In genomic region chr21:34348890-34349519, GRCh38 we compare ENCODE assay signal across 25 cellular contexts. TPM values are rescaled to one million over a fixed set of nuclear protein-coding genes. Genes with fewer than 3 reads are reported as not detected.
DNase-seq lines count a peak whose midpoint lies in the region; ATAC-seq, FAIRE-seq and TF ChIP-seq lines count a peak whose summit lies in the region.
"Had no signal": no experiment of that assay in that cellular context is flagged by ENCODE, and none has a peak within 500 bp of the region (broad histone marks: within the 10 kb centered on the region; RNA-seq: fewer than 3 reads in every experiment).

No MANE protein-coding gene starts in this region.

- H3K4ac ChIP-seq in IMR-90 (ENCODE audit: low read depth, low read length) (no peak overlapping the region), H1 (replicated peaks; ENCODE audit: insufficient read length, low read depth, low read length) (no peak overlapping the region), mesenchymal stem cell (ENCODE audit: low read depth in 1 of 2, low read length in 2 of 2) (no peak overlapping the region)

- H3K36me3 Mint-ChIP-seq in activated T-helper 2 cell treated with anti-CD3 and anti-CD28 coated beads, Interferon-gamma antibody, Interleukin-2, Interleukin-4, amounts not matched to agents 10 μg/mL and 5 μg/mL and 100 μg/mL, durations not matched to agents 14 hours and 24 hours and 36 hours (ENCODE audit: low read depth): no peaks in the 10 kb centered on the region
- H3K36me3 Mint-ChIP-seq: CD4-positive, CD25-positive, alpha-beta regulatory T cell; CD8-positive, alpha-beta memory T cell had no signal

- H2BK15ac ChIP-seq in IMR-90 (ENCODE audit: low read depth, low read length): no peak overlapping the region
- 0 out of 2 replicates have a peak overlapping the region, but pooled peaks have one; percentile 29 for H2BK15ac ChIP-seq in H1 (ENCODE audit: low read length)
- no peak overlapping the region for H2BK15ac ChIP-seq in mesenchymal stem cell (ENCODE audit: low read depth, poor library complexity, severe bottlenecking)

- CTCF ChIA-PET in HEK293 (lab: Yijun Ruan, JAX) (interaction anchor here (0.5 to 12.4 kb wide), 15 partner anchors 9 to 1669 kb away, joined by 3 to 219 read pairs (median 5); partner anchors contain the start of gene KCNE2), IMR-90 (lab: Yijun Ruan, JAX) (interaction anchor here (1.7 to 3.5 kb wide), 2 partner anchors 11 to 425 kb away, joined by 5 to 24 read pairs; no protein-coding TSS in a partner anchor), H1 (lab: Charles Lee; ENCODE audit: partially characterized antibody) (interaction anchor here (0.6 to 10.4 kb wide), 15 partner anchors 12 to 427 kb away, joined by 3 to 119 read pairs (median 4); no protein-coding TSS in a partner anchor)

- H2AK9ac ChIP-seq in IMR-90 (replicated peaks; ENCODE audit: low read depth, low read length, poor library complexity): no peak overlapping the region

- H2AFZ ChIP-seq in IMR-90 (replicated peaks; ENCODE audit: low read length, poor library complexity) (no peak overlapping the region), H1 (ENCODE audit: low read length) (no peak overlapping the region), mesenchymal stem cell (ENCODE audit: low read depth, low read length) (no peak overlapping the region)
- H2AFZ ChIP-seq: GM23248 had no signal

- H3K9me3 ChIP-seq in HEK293 (ENCODE audit: control insufficient read depth, insufficient read depth, low read depth, low read length) (no peaks in the 10 kb centered on the region), IMR-90 (ENCODE audit: control insufficient read depth, insufficient read depth, low read length) (no peaks in the 10 kb centered on the region), H1 (ENCODE audit: insufficient read depth in 2 of 2, low read depth in 1 of 2, low read length in 1 of 2) (no peaks in the 10 kb centered on the region), mesenchymal stem cell (ENCODE audit: control insufficient read depth, low read length) (no peaks in the 10 kb centered on the region)
- H3K9me3 ChIP-seq: BE2C had no signal

- H3K27me3 ChIP-seq in IMR-90 (ENCODE audit: control insufficient read depth, insufficient read depth, low read length) (peaks cover 12% of the 10 kb centered on the region), H1 (replicated peaks in 1 of 4; ENCODE audit: control insufficient read depth in 3 of 4, extremely low read depth in 1 of 4, insufficient read depth in 3 of 4, low read length in 3 of 4) (no peaks in the 10 kb centered on the region; a peak in 1 of 7 replicates), mesenchymal stem cell (ENCODE audit: control insufficient read depth in 1 of 2, insufficient read depth in 1 of 2, low read length in 2 of 2) (no peaks in the 10 kb centered on the region)
- H3K27me3 ChIP-seq: BE2C had no signal

- DNase-seq in IMR-90: no peak
- no peak for DNase-seq in H1 (ENCODE audit: low read depth in 1 of 2, low spot score in 2 of 2)
- DNase-seq in mesenchymal stem cell: no peak
- no peak for DNase-seq in activated T-helper 2 cell treated with anti-CD3 and anti-CD28 coated beads, Interferon-gamma antibody, Interleukin-2, Interleukin-4, amounts not matched to agents 10 μg/mL and 5 μg/mL and 100 μg/mL, durations not matched to agents 14 hours and 24 hours and 36 hours (ENCODE audit: low spot score)
- DNase-seq in activated CD4-positive, CD25-positive, alpha-beta regulatory T cell (lab: John Stamatoyannopoulos, UW): no peak
- DNase-seq: ACHN; BE2C; C1 segment of cervical spinal cord; CD4-positive, CD25-positive, alpha-beta regulatory T cell; CD8-positive, alpha-beta memory T cell; COR-L47; DMS 273 treated with DMSO at 0.1 percent for 48 hours; DMS53; DND-41; EL; GM23248; HCEC 1CT; HFFc6 had no signal

- H3K9me3 Mint-ChIP-seq in activated T-helper 2 cell treated with anti-CD3 and anti-CD28 coated beads, Interferon-gamma antibody, Interleukin-2, Interleukin-4, amounts not matched to agents 10 μg/mL and 5 μg/mL and 100 μg/mL, durations not matched to agents 14 hours and 24 hours and 36 hours: no peaks in the 10 kb centered on the region
- H3K9me3 Mint-ChIP-seq: HFFc6 had no signal

- H4K8ac ChIP-seq in IMR-90 (ENCODE audit: low read depth in 2 of 2, low read length in 2 of 2): no peak overlapping the region
- no peak overlapping the region for H4K8ac ChIP-seq in H1 (ENCODE audit: extremely low read depth, insufficient read depth, low read length)
- no peak overlapping the region for H4K8ac ChIP-seq in mesenchymal stem cell (ENCODE audit: low read length)

- TF ChIP-seq EP300 in H1 (IDR thresholded peaks at IDR 0.05; ENCODE audit: borderline replicate concordance in 1 of 2, low read depth in 2 of 2, low read length in 2 of 2): no peak

- H2AK5ac ChIP-seq in IMR-90 (ENCODE audit: low read depth, low read length) (no peak overlapping the region), H1 (ENCODE audit: low read depth, low read length) (no peak overlapping the region), mesenchymal stem cell (ENCODE audit: low read length, severe bottlenecking) (peak overlapping the region; percentile 29)

- peaks cover 9% of the 10 kb centered on the region for H3K4me1 Mint-ChIP-seq in activated T-helper 2 cell treated with anti-CD3 and anti-CD28 coated beads, Interferon-gamma antibody, Interleukin-2, Interleukin-4, amounts not matched to agents 10 μg/mL and 5 μg/mL and 100 μg/mL, durations not matched to agents 14 hours and 24 hours and 36 hours (ENCODE audit: low read depth)

- 85% methylated on average over 3 of the region's 5 CpGs; no CpG with 5 or more reads in 1 of the 2 experiments for WGBS in IMR-90 (ENCODE audit: extremely low coverage in 2 of 2, insufficient read length in 1 of 2), 2 experiments
- WGBS in H1 (ENCODE audit: extremely low coverage in 1 of 2, insufficient coverage in 1 of 2, insufficient read length in 1 of 2, insufficient replicate concordance in 2 of 2, low coverage in 1 of 2, low lambda C conversion rate in 2 of 2, missing lambda C conversion rate in 1 of 2), 2 experiments: 93% methylated on average over 5 of the region's 5 CpGs; no CpG with 5 or more reads in 1 of the 2 experiments
- 43% methylated on average over 4 of the region's 5 CpGs for WGBS in mesenchymal stem cell

- TF ChIP-seq RAD21 in IMR-90 (IDR thresholded peaks at IDR 0.05; ENCODE audit: low read length) (no peak), H1 (IDR thresholded peaks at IDR 0.05 in 1 of 2, conservative IDR thresholded peaks at IDR 0.05 in 1 of 2; ENCODE audit: low read depth in 2 of 2, low read length in 2 of 2) (no peak)

- in situ Hi-C loops in IMR-90 (cut with MboI; ENCODE audit: low sequenced_read_pairs): no loop called here

- H3K9me1 ChIP-seq in IMR-90 (ENCODE audit: insufficient read depth, low read length): peaks cover 13% of the 10 kb centered on the region

- peaks cover 9% of the 10 kb centered on the region for H3K27me3 Mint-ChIP-seq in activated T-helper 2 cell treated with anti-CD3 and anti-CD28 coated beads, Interferon-gamma antibody, Interleukin-2, Interleukin-4, amounts not matched to agents 10 μg/mL and 5 μg/mL and 100 μg/mL, durations not matched to agents 14 hours and 24 hours and 36 hours (ENCODE audit: low read depth)

- H3K27ac ChIP-seq in HEK293 (ENCODE audit: extremely low read depth, low read depth, low read length): no peak overlapping the region
- no peak overlapping the region for H3K27ac ChIP-seq in IMR-90 (ENCODE audit: insufficient read depth, low read length)
- no peak overlapping the region for H3K27ac ChIP-seq in H1 (ENCODE audit: low read depth, low read length)
- H3K27ac ChIP-seq in mesenchymal stem cell (ENCODE audit: low read length, poor library complexity, severe bottlenecking): no peak overlapping the region
- H3K27ac ChIP-seq: GM23248 had no signal

- H4K5ac ChIP-seq in IMR-90 (ENCODE audit: low read depth, low read length): no peak overlapping the region
- H4K5ac ChIP-seq in H1 (ENCODE audit: insufficient read length, low read depth, low read length): no peak overlapping the region

- H3K36me3 ChIP-seq in HEK293 (ENCODE audit: control insufficient read depth in 2 of 2, insufficient read depth in 1 of 2, low read length in 2 of 2) (no peaks in the 10 kb centered on the region), IMR-90 (ENCODE audit: control insufficient read depth, insufficient read depth, low read length) (no peaks in the 10 kb centered on the region), H1 (ENCODE audit: control insufficient read depth in 2 of 4, insufficient read depth in 4 of 4, low read length in 3 of 4) (no peaks in the 10 kb centered on the region), mesenchymal stem cell (ENCODE audit: control insufficient read depth in 1 of 2, insufficient read depth in 2 of 2, low read depth in 1 of 2, low read length in 2 of 2) (no peaks in the 10 kb centered on the region)
- H3K36me3 ChIP-seq: BE2C had no signal

- TF ChIP-seq CTCF in HEK293 (tag by site-specific recombination; IDR thresholded peaks at IDR 0.05) (no peak), IMR-90 (conservative IDR thresholded peaks at IDR 0.05; ENCODE audit: low read depth, low read length) (no peak), H1 (IDR thresholded peaks at IDR 0.05; ENCODE audit: control extremely low read depth in 1 of 3, insufficient read depth in 1 of 3, low read depth in 1 of 3, low read length in 3 of 3) (no peak)

- H3K14ac ChIP-seq in IMR-90 (replicated peaks; ENCODE audit: low read depth, low read length) (no peak overlapping the region), H1 (ENCODE audit: insufficient read length) (no peak overlapping the region), mesenchymal stem cell (ENCODE audit: low read length in 2 of 2) (no peak overlapping the region)

- ATAC-seq in IMR-90 (ENCODE audit: low read depth): no peak
- no peak for ATAC-seq in HG03095 (IDR thresholded peaks at IDR 0.05; ENCODE audit: unreplicated experiment)
- ATAC-seq in GM19395 (IDR thresholded peaks at IDR 0.05; ENCODE audit: unreplicated experiment): no peak
- ATAC-seq: GM12878 had no signal

- H2BK120ac ChIP-seq in IMR-90 (ENCODE audit: low read depth, low read length) (peak overlapping the region; percentile 33; the same call in 1 of the 2 replicates), H1 (replicated peaks; ENCODE audit: low read depth, low read length) (no peak overlapping the region), mesenchymal stem cell (ENCODE audit: low read depth, low read length) (no peak overlapping the region)

- H4K91ac ChIP-seq in IMR-90 (ENCODE audit: insufficient read depth, low read depth, low read length): no peak overlapping the region
- H4K91ac ChIP-seq in H1 (replicated peaks; ENCODE audit: insufficient read length, low read length): no peak overlapping the region
- no peak overlapping the region for H4K91ac ChIP-seq in mesenchymal stem cell (ENCODE audit: low read length)

- intact Hi-C loops in IMR-90 (cut with micrococcal nuclease): loop anchor here (2.0 to 5.0 kb wide), 3 partner anchors 147 to 412 kb away; no protein-coding TSS in a partner anchor
- intact Hi-C loops in activated T-helper 2 cell treated with anti-CD3 and anti-CD28 coated beads, Interferon-gamma antibody, Interleukin-2, Interleukin-4, amounts not matched to agents 10 μg/mL and 5 μg/mL and 100 μg/mL, durations not matched to agents 14 hours and 24 hours and 36 hours (cut with micrococcal nuclease): loop anchor here (2.0 kb wide), 1 partner anchor 424 kb away; no protein-coding TSS in a partner anchor

- H3K23me2 ChIP-seq in H1 (ENCODE audit: low read depth, low read length): no peaks in the 10 kb centered on the region

- H2BK12ac ChIP-seq in H1 (ENCODE audit: low read depth, low read length): no peak overlapping the region
- H2BK12ac ChIP-seq in mesenchymal stem cell (ENCODE audit: low read length in 2 of 2): no peak overlapping the region

- H3K4me2 ChIP-seq in IMR-90 (ENCODE audit: low read depth, low read length) (no peak overlapping the region), H1 (ENCODE audit: insufficient read depth in 1 of 2, low read depth in 2 of 2, low read length in 2 of 2) (no peak overlapping the region), mesenchymal stem cell (ENCODE audit: low read length, poor library complexity, severe bottlenecking) (no peak overlapping the region)

- H3K79me1 ChIP-seq in IMR-90 (ENCODE audit: low read depth in 1 of 2, low read length in 2 of 2) (0 out of 4 replicates have a peak, but pooled peaks cover 0 to 4% of the 10 kb centered on the region in 2 experiments), H1 (ENCODE audit: low read depth, low read length) (no peaks in the 10 kb centered on the region), mesenchymal stem cell (replicated peaks; ENCODE audit: low read length, poor library complexity, severe bottlenecking) (no peaks in the 10 kb centered on the region)

- no peak overlapping the region for H3K23ac ChIP-seq in IMR-90 (ENCODE audit: low read depth, low read length)
- no peak overlapping the region for H3K23ac ChIP-seq in H1 (ENCODE audit: insufficient read length)
- no peak overlapping the region for H3K23ac ChIP-seq in mesenchymal stem cell (ENCODE audit: low read length in 2 of 2)

- TF ChIP-seq POLR2A in IMR-90 (IDR thresholded peaks at IDR 0.05; ENCODE audit: low read depth, low read length): no peak
- no peak for TF ChIP-seq POLR2A in H1 (IDR thresholded peaks at IDR 0.05; ENCODE audit: control extremely low read depth in 1 of 2, low read depth in 2 of 2, low read length in 2 of 2)

- H3K79me2 ChIP-seq in H1 (ENCODE audit: control insufficient read depth in 1 of 2, insufficient read depth in 2 of 2, low read length in 2 of 2): no peaks in the 10 kb centered on the region

- POLR2A ChIA-PET in HEK293 (lab: Yijun Ruan, JAX): no interaction called here
- POLR2A ChIA-PET in IMR-90 (lab: Charles Lee; ENCODE audit: unreplicated experiment): interaction anchor here (0.6 kb wide), 1 partner anchor 43 kb away, joined by 3 read pairs; no protein-coding TSS in a partner anchor
- POLR2A ChIA-PET in H1 (lab: Charles Lee; ENCODE audit: partially characterized antibody): no interaction called here

- H2BK5ac ChIP-seq in IMR-90 (ENCODE audit: low read depth, low read length, poor library complexity, severe bottlenecking): no peak overlapping the region
- no peak overlapping the region for H2BK5ac ChIP-seq in H1 (ENCODE audit: low read depth, low read length)
- H2BK5ac ChIP-seq in mesenchymal stem cell (ENCODE audit: low read depth, low read length, poor library complexity, severe bottlenecking): no peak overlapping the region

- H3K56ac ChIP-seq in IMR-90 (ENCODE audit: extremely low read depth, insufficient read depth, low read length) (no peak overlapping the region), H1 (replicated peaks; ENCODE audit: insufficient read length, low read depth, low read length) (no peak overlapping the region)

- H3K4me1 ChIP-seq in HEK293 (ENCODE audit: control insufficient read depth, insufficient read depth, low read length) (no peaks in the 10 kb centered on the region), IMR-90 (ENCODE audit: control insufficient read depth, insufficient read depth, low read length) (peaks cover 22% of the 10 kb centered on the region), H1 (replicated peaks in 1 of 4; ENCODE audit: control insufficient read depth in 3 of 4, insufficient read depth in 4 of 4, low read length in 3 of 4) (no peaks in the 10 kb centered on the region; a peak in 1 of 7 replicates), mesenchymal stem cell (ENCODE audit: control insufficient read depth, insufficient read depth, low read depth, low read length) (peaks cover 20% of the 10 kb centered on the region)
- H3K4me1 ChIP-seq: BE2C had no signal

- H3K9ac ChIP-seq in IMR-90 (ENCODE audit: low read depth, low read length) (no peak overlapping the region), H1 (replicated peaks in 1 of 4; ENCODE audit: extremely low read depth in 1 of 4, low read depth in 3 of 4, low read length in 3 of 4) (no peak overlapping the region), mesenchymal stem cell (ENCODE audit: low read length) (no peak overlapping the region)
- H3K9ac ChIP-seq: GM23248 had no signal

- H2BK20ac ChIP-seq in IMR-90 (ENCODE audit: low read depth, low read length) (no peak overlapping the region; the same call in 1 of the 2 replicates), H1 (ENCODE audit: low read length) (no peak overlapping the region)

- H4K20me1 ChIP-seq in IMR-90 (ENCODE audit: insufficient read depth, low read length) (no peaks in the 10 kb centered on the region), H1 (replicated peaks in 1 of 2; ENCODE audit: control insufficient read depth in 1 of 2, insufficient read depth in 2 of 2, low read length in 2 of 2) (no peaks in the 10 kb centered on the region)

- H3K18ac ChIP-seq in IMR-90 (ENCODE audit: low read depth, low read length): no peak overlapping the region
- H3K18ac ChIP-seq in H1 (ENCODE audit: extremely low read depth, low read length): no peak overlapping the region
- H3K18ac ChIP-seq in mesenchymal stem cell (ENCODE audit: low read depth in 1 of 2, low read length in 2 of 2): no peak overlapping the region

- H3K4me3 ChIP-seq in HEK293 (ENCODE audit: low read depth, low read length) (no peak overlapping the region), IMR-90 (ENCODE audit: insufficient read depth, low read depth, low read length) (no peak overlapping the region), H1 (ENCODE audit: extremely low read depth in 1 of 4, insufficient read depth in 2 of 4, low read depth in 3 of 4, low read length in 4 of 4) (no peak overlapping the region), mesenchymal stem cell (ENCODE audit: insufficient read depth in 1 of 2, low read depth in 1 of 2, low read length in 2 of 2) (no peak overlapping the region)
- H3K4me3 ChIP-seq: GM12878, GM23248 had no signal

- H3K4me3 Mint-ChIP-seq in activated T-helper 2 cell treated with anti-CD3 and anti-CD28 coated beads, Interferon-gamma antibody, Interleukin-2, Interleukin-4, amounts not matched to agents 10 μg/mL and 5 μg/mL and 100 μg/mL, durations not matched to agents 14 hours and 24 hours and 36 hours (ENCODE audit: low read depth): no peak overlapping the region
- H3K4me3 Mint-ChIP-seq: CD4-positive, CD25-positive, alpha-beta regulatory T cell; CD8-positive, alpha-beta memory T cell; HFFc6 had no signal

- FAIRE-seq in H1 (lab: Jason Lieb, UNC): no peak
- FAIRE-seq: A204.1, GM12878, H54 had no signal

- dilution Hi-C loops in IMR-90 (cut with HindIII; ENCODE audit: low sequenced_read_pairs, unreplicated experiment): no loop called here

- no TSS peak for BruUV-seq in IMR-90 (replicated peaks; lab: Mats Ljungman, UMichigan)

- H3K27ac Mint-ChIP-seq in activated T-helper 2 cell treated with anti-CD3 and anti-CD28 coated beads, Interferon-gamma antibody, Interleukin-2, Interleukin-4, amounts not matched to agents 10 μg/mL and 5 μg/mL and 100 μg/mL, durations not matched to agents 14 hours and 24 hours and 36 hours: no peak overlapping the region
- H3K27ac Mint-ChIP-seq: CD4-positive, CD25-positive, alpha-beta regulatory T cell; HFFc6 had no signal

RNA-seq across cellular contexts. Expression of gene KCNE2, which starts 14.8 kb away (rescaled TPM):
- total RNA-seq in IMR-90 (2012; rRNA removed): not detected in 2 replicates
- polyA plus RNA-seq in IMR-90 (2012; rRNA removed) (not detected in 2 replicates), H1 (2011; rRNA removed) (0.09 and 0.14 TPM in 2 replicates)
- not detected in 2 replicates for polyA plus RNA-seq in IMR-90 (2012; cell fraction: cytosol; rRNA removed)
- polyA plus RNA-seq in IMR-90 (2012; cell fraction: nucleus; rRNA removed; ENCODE audit: low replicate concordance): not detected in 2 replicates
- total RNA-seq in H1 (2021; fragmentation: NEBNext Ultra II Directional; extraction: Animal tissue kit (Norgen Biotek cat#: 25700)): 0.31 and 0.37 TPM in 2 replicates
- not detected for polyA plus RNA-seq in H1 (2011; cell fraction: cytosol; rRNA removed)
- polyA plus RNA-seq in H1 (2011; cell fraction: nucleus; rRNA removed): 0.47 TPM
- polyA plus RNA-seq in H1 (2012, experiment 1 of 2): 0.24 to 1.5 TPM (median 0.73 TPM) in 4 replicates
- polyA plus RNA-seq in H1 (2012, experiment 2 of 2): 0.68 TPM
- polyA plus RNA-seq in H1 (2013, experiment 1 of 2): 0.12 TPM
- polyA plus RNA-seq in H1 (2013, experiment 2 of 2): 0.26 TPM
- not detected in 2 replicates for polyA minus RNA-seq in H1 (2011; rRNA and poly(A)+ RNA removed)
- not detected for polyA minus RNA-seq in H1 (2011; cell fraction: cytosol; rRNA and poly(A)+ RNA removed)
- not detected for polyA minus RNA-seq in H1 (2011; cell fraction: nucleus; rRNA and poly(A)+ RNA removed)
- 0.04 TPM for polyA plus RNA-seq in mesenchymal stem cell (2013, experiment 1 of 2)
- not detected for polyA plus RNA-seq in mesenchymal stem cell (2013, experiment 2 of 2)
- total RNA-seq in activated T-helper 2 cell treated with anti-CD3 and anti-CD28 coated beads, Interferon-gamma antibody, Interleukin-2, Interleukin-4, amounts not matched to agents 10 μg/mL and 5 μg/mL and 100 μg/mL, durations not matched to agents 14 hours and 24 hours and 36 hours: not detected in 2 replicates
- total RNA-seq: CD4-positive, CD25-positive, alpha-beta regulatory T cell; CD8-positive, alpha-beta memory T cell; G401; GM12878; GM23248; HFFc6 had no signal
- polyA plus RNA-seq: CD8-positive, alpha-beta memory T cell; GM12878 had no signal

RNA-seq across cellular contexts. Expression of gene SMIM11, which starts 26.3 kb away (rescaled TPM):
- total RNA-seq in IMR-90 (2012; rRNA removed): 6.9 and 8.8 TPM in 2 replicates
- polyA plus RNA-seq in IMR-90 (2012; rRNA removed): 2.6 and 3.6 TPM in 2 replicates
- 2.9 and 8.4 TPM in 2 replicates for polyA plus RNA-seq in IMR-90 (2012; cell fraction: cytosol; rRNA removed)
- polyA plus RNA-seq in IMR-90 (2012; cell fraction: nucleus; rRNA removed; ENCODE audit: low replicate concordance): 1.1 and 5.4 TPM in 2 replicates
- total RNA-seq in H1 (2021; fragmentation: NEBNext Ultra II Directional; extraction: Animal tissue kit (Norgen Biotek cat#: 25700)): 1.0 and 20.2 TPM in 2 replicates
- polyA plus RNA-seq in H1 (2011; rRNA removed): 1.6 and 3.2 TPM in 2 replicates
- polyA plus RNA-seq in H1 (2011; cell fraction: cytosol; rRNA removed): 7.8 TPM
- polyA plus RNA-seq in H1 (2011; cell fraction: nucleus; rRNA removed): 4.7 TPM
- polyA plus RNA-seq in H1 (2012, experiment 1 of 2): 1.7 to 7.4 TPM (median 3.4 TPM) in 4 replicates
- polyA plus RNA-seq in H1 (2012, experiment 2 of 2): 0.59 TPM
- 10.2 TPM for polyA plus RNA-seq in H1 (2013, experiment 1 of 2)
- polyA plus RNA-seq in H1 (2013, experiment 2 of 2): 8.4 TPM
- polyA minus RNA-seq in H1 (2011; rRNA and poly(A)+ RNA removed): 4.4 TPM in 2 replicates
- 1.3 TPM for polyA minus RNA-seq in H1 (2011; cell fraction: cytosol; rRNA and poly(A)+ RNA removed)
- polyA minus RNA-seq in H1 (2011; cell fraction: nucleus; rRNA and poly(A)+ RNA removed): 3.6 TPM
- 10.8 TPM for polyA plus RNA-seq in mesenchymal stem cell (2013, experiment 1 of 2)
- 11.4 TPM for polyA plus RNA-seq in mesenchymal stem cell (2013, experiment 2 of 2)
- total RNA-seq in activated T-helper 2 cell treated with anti-CD3 and anti-CD28 coated beads, Interferon-gamma antibody, Interleukin-2, Interleukin-4, amounts not matched to agents 10 μg/mL and 5 μg/mL and 100 μg/mL, durations not matched to agents 14 hours and 24 hours and 36 hours: 28.2 and 29.0 TPM in 2 replicates
- total RNA-seq: G401 had no signal
